7 cellular contexts compared by ENCODE assay signal in genomic region chr1:45303582-45304310, GRCh38.
A peak's percentile ranks its signal among the peaks of the same experiment; 100 is the strongest.
DNase-seq lines count a peak whose midpoint lies in the region; ATAC-seq and TF ChIP-seq lines count a peak whose summit lies in the region.

No MANE protein-coding gene starts in this region.

- peak; percentile 95 for DNase-seq in NCI-H1930 (lab: John Stamatoyannopoulos, UW)
- DNase-seq in T-helper 22 cell (ENCODE audit: low read depth) = peak; percentile 96
- DNase-seq in astrocyte of the hippocampus (ENCODE audit: low read depth, low spot score) = peak; percentile 99
- peak; percentile 97 to 98 for DNase-seq in hippocampal formation (lab: John Stamatoyannopoulos, UW)
- DNase-seq in retina = peak; percentile 97

- peak; percentile 73 for TF ChIP-seq POLR2A in GM18505 (IDR thresholded peaks at IDR 0.05; ENCODE audit: borderline replicate concordance, extremely low read depth, insufficient read depth, insufficient read length)

- ATAC-seq in GM18505 (IDR thresholded peaks at IDR 0.05; ENCODE audit: unreplicated experiment) (peak; percentile 60), HG02970 (IDR thresholded peaks at IDR 0.05; ENCODE audit: low FRiP score, unreplicated experiment) (peak; percentile 75)

Comparison
In these comparisons a context has a peak if more than half of its experiments do, and no peak if none do; other contexts are left out.
1. Peak in every context shown above with its lines: DNase-seq and ATAC-seq.